Comparison of ENCODE assay signal across 21 cellular contexts in the genomic region with DNA sequence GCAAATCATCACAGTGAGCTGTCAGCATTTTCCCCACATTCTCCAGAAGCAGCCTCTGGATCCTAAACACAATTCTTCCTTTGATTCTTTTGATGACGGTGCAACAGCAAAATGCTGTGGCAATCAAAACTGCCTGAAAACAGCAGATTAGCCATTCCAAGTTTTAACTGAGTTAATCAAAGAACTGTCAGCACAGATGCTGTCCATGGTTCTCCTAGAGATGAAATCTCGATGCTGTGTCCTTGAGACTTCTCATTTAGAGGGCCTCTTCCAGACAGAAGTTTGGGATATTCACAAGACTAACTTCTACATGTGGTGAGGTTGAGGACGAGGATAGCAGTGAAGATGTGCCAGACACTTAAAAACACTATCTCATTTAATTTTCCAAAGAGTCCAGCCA.
"Had no signal": no experiment of that assay in that cellular context is flagged by ENCODE, and none has a peak within 500 bp of the region (broad histone marks: within the 10 kb centered on the region; RNA-seq: fewer than 3 reads in every experiment).

No MANE protein-coding gene starts in this region.

- DNase-seq: activated CD4-positive, alpha-beta memory T cell treated with anti-CD3 and anti-CD28 coated beads, Interleukin-2, amount 10 ng/mL, durations not matched to agents 7 days and 5 days; activated CD4-positive, alpha-beta T cell treated with anti-CD3 and anti-CD28 coated beads, Interleukin-2, amount 10 ng/mL, durations not matched to agents 24 days and 14 days; activated CD4-positive, CD25-positive, alpha-beta regulatory T cell treated with anti-CD3 and anti-CD28 coated beads, Interleukin-2, amount 50 U/mL, for 72 hours; activated gamma-delta T cell treated with Interleukin-2 at 50 U/mL for 16 hours; activated naive CD4-positive, alpha-beta T cell treated with anti-CD3 and anti-CD28 coated beads, Interleukin-2, amount 50 U/mL, for 16 hours; activated T-cell treated with anti-CD3 and anti-CD28 coated beads, Interleukin-2, amount 50 U/mL, for 4 hours; amygdala; caudate nucleus; endodermal cell; foreskin keratinocyte; kidney glomerular epithelial cell; left lung; lower lobe of right lung; mesendoderm; mucosa of descending colon; right lobe of liver; stimulated activated CD4-positive, alpha-beta T cell treated with anti-CD3 and anti-CD28 coated beads, Interleukin-2, amount 100 ng/mL, for 48 hours; stomach; T-helper 1 cell; tibial artery; upper lobe of right lung had no signal
